Comparison of ENCODE assay signal across 20 cellular contexts in genomic region chr7:115387168-115387567, GRCh38.
DNase-seq lines count a peak whose midpoint lies in the region; ATAC-seq, FAIRE-seq and TF ChIP-seq lines count a peak whose summit lies in the region.
"Had no signal": no experiment of that assay in that cellular context is flagged by ENCODE, and none has a peak within 500 bp of the region (broad histone marks: within the 10 kb centered on the region; RNA-seq: fewer than 3 reads in every experiment).

No MANE protein-coding gene starts in this region.

- DNase-seq in COR-L47 (lab: John Stamatoyannopoulos, UW), result peak; percentile 62
- peak in 2 of 3 experiments; percentile 83 to 98 for DNase-seq in NCI-H1417 (lab: John Stamatoyannopoulos, UW)
- DNase-seq in NCI-H69 (lab: John Stamatoyannopoulos, UW), result peak; percentile 99
- DNase-seq in SK-MEL-5 (ENCODE audit: low read depth, low spot score), result peak; percentile 8
- no peak for DNase-seq in GM12892 (ENCODE audit: insufficient read length)
- no peak for DNase-seq in GM23248
- DNase-seq: C1 segment of cervical spinal cord, DND-41, MM.1S, NCI-H1092, NCI-H2029, NCI-H510A treated with DMSO at 0.1 percent for 48 hours, OCI-M1, SHP77, T-cell had no signal

- no peak overlapping the region for H3K27ac ChIP-seq in GM23248

- H3K4me2 ChIP-seq in GM23248 (ENCODE audit: unreplicated experiment), result no peak overlapping the region

- no peak for ATAC-seq in HG03159 (IDR thresholded peaks at IDR 0.05; ENCODE audit: unreplicated experiment)
- no peak for ATAC-seq in GM19351 (IDR thresholded peaks at IDR 0.05; ENCODE audit: unreplicated experiment)
- ATAC-seq: SK-N-SH treated with all-trans-retinoic acid at 6 μM for 48 hours, T-cell had no signal

- no peak overlapping the region for H2AFZ ChIP-seq in GM23248

- no peak for TF ChIP-seq POLR2A in GM12892 (IDR thresholded peaks at IDR 0.05; ENCODE audit: low read depth, low read length)

- H4K20me1 ChIP-seq in GM23248 (ENCODE audit: insufficient read depth), result no peaks in the 10 kb centered on the region

- H3K36me3 ChIP-seq in GM23248 (ENCODE audit: low read depth), result no peaks in the 10 kb centered on the region

- H3K79me2 ChIP-seq in GM23248 (ENCODE audit: insufficient read depth), result no peaks in the 10 kb centered on the region

- in situ Hi-C loops in SK-MEL-5 (cut with HindIII; ENCODE audit: low pct_unique_long_range_greater_than_20kb, low sequenced_read_pairs), result no loop called here
- in situ Hi-C loops in GM23248 (cut with MboI), result no loop called here

- no peak overlapping the region for H3K4me3 ChIP-seq in GM23248

- H3K27me3 ChIP-seq in GM23248 (replicated peaks; ENCODE audit: insufficient read depth), result no peaks in the 10 kb centered on the region

- H3K9ac ChIP-seq in GM23248, result no peak overlapping the region

- FAIRE-seq in GM12892 (lab: Jason Lieb, UNC), result no peak
- FAIRE-seq: G401.6, H1 had no signal

- no peaks in the 10 kb centered on the region for H3K9me2 ChIP-seq in GM23248 (ENCODE audit: insufficient read depth)

- H3K4me1 ChIP-seq in GM23248 (ENCODE audit: insufficient read depth), result no peaks in the 10 kb centered on the region

- 5 to 8% methylated on average over 1 of the region's 1 CpG for WGBS in GM23248 (ENCODE audit: low coverage in 1 of 2, low lambda C conversion rate in 2 of 2, missing lambda C conversion rate in 2 of 2), 2 experiments

- no peaks in the 10 kb centered on the region for H3K9me3 ChIP-seq in GM23248 (ENCODE audit: low read depth)

- H3F3A ChIP-seq in GM23248 (ENCODE audit: insufficient read depth), result no peaks in the 10 kb centered on the region

Comparison
In these comparisons a context has a peak if more than half of its experiments do, and no peak if none do; other contexts are left out.
1. DNase-seq: peak in COR-L47 (single experiment), NCI-H1417 (2 of 3), NCI-H69 (single experiment) and SK-MEL-5 (single experiment); none in GM12892 (single experiment) and GM23248 (single experiment).